Comparison of ENCODE assay signal across 8 cellular contexts in genomic region chr14:50312734-50313054, GRCh38. TPM values are rescaled to one million over a fixed set of nuclear protein-coding genes. Genes with fewer than 3 reads are reported as not detected.
DNase-seq lines count a peak whose midpoint lies in the region; ATAC-seq and TF ChIP-seq lines count a peak whose summit lies in the region.

No MANE protein-coding gene starts in this region.

- dilution Hi-C loops in mammary epithelial cell (cut with HindIII; ENCODE audit: low sequenced_read_pairs): no loop called here

- in situ Hi-C loops in mammary epithelial cell (cut with MboI; ENCODE audit: low sequenced_read_pairs in 2 of 2): loop anchor here (10.0 to 25.0 kb wide), 2 partner anchors 462 to 475 kb away; no protein-coding TSS in a partner anchor
- in situ Hi-C loops in KBM-7 (cut with MboI; ENCODE audit: low pct_unique_long_range_greater_than_20kb, low sequenced_read_pairs): no loop called here

- H3K4me1 Mint-ChIP-seq in mesothelial cell of epicardium: peaks cover 18% of the 10 kb centered on the region

- peak overlapping the region; percentile 95 for H3K9ac ChIP-seq in mammary epithelial cell (ENCODE audit: insufficient read depth, low read length)

- no peak for ATAC-seq in HG03039 (IDR thresholded peaks at IDR 0.05; ENCODE audit: unreplicated experiment)

- peak; percentile 52 for DNase-seq in DMS53 treated with DMSO at 0.1 percent for 48 hours (lab: John Stamatoyannopoulos, UW; ENCODE audit: unreplicated experiment)
- no peak for DNase-seq in DMS53 (lab: John Stamatoyannopoulos, UW)
- peak; percentile 47 for DNase-seq in HCEC 1CT
- peak; percentile 54 for DNase-seq in NCI-H2171 (lab: John Stamatoyannopoulos, UW)
- no peak for DNase-seq in mammary epithelial cell
- no peak for DNase-seq in mesothelial cell of epicardium (ENCODE audit: low spot score in 2 of 2, unreplicated experiment in 2 of 2)
- no peak for DNase-seq in KBM-7

- H3K79me2 ChIP-seq in mammary epithelial cell (ENCODE audit: insufficient read depth, low read length): peaks cover 60% of the 10 kb centered on the region

- H3K4me3 Mint-ChIP-seq in mesothelial cell of epicardium: peak overlapping the region; percentile 89

- H3K4me2 ChIP-seq in mammary epithelial cell (ENCODE audit: insufficient read depth, low read depth, low read length): peak overlapping the region; percentile 94

- CTCF ChIA-PET in mammary epithelial cell (lab: Charles Lee; ENCODE audit: low non-redundant PET): interaction anchor here (0.6 kb wide), 2 partner anchors 227 to 247 kb away, joined by 3 to 9 read pairs; partner anchors contain the start of gene ATL1

- H3K9me3 Mint-ChIP-seq in mesothelial cell of epicardium: peaks cover 17% of the 10 kb centered on the region

- H3K36me3 ChIP-seq in mammary epithelial cell (ENCODE audit: insufficient read depth, low read length): no peaks in the 10 kb centered on the region

- peak overlapping the region; percentile 86 for H3K27ac ChIP-seq in mammary epithelial cell (ENCODE audit: insufficient read depth, low read depth, low read length)

- no peaks in the 10 kb centered on the region for H3K9me3 ChIP-seq in mammary epithelial cell (replicated peaks; ENCODE audit: insufficient read depth, low read length)

- peaks cover 9% of the 10 kb centered on the region for H3K4me1 ChIP-seq in mammary epithelial cell (ENCODE audit: insufficient read depth, low read length)

- H3K36me3 Mint-ChIP-seq in mesothelial cell of epicardium: peaks cover 24% of the 10 kb centered on the region

- H3K27me3 Mint-ChIP-seq in mesothelial cell of epicardium (ENCODE audit: low read depth): no peaks in the 10 kb centered on the region

- TF ChIP-seq CTCF in mammary epithelial cell (conservative IDR thresholded peaks at IDR 0.05 in 1 of 2, IDR thresholded peaks at IDR 0.05 in 1 of 2; ENCODE audit: extremely low read depth in 1 of 2, insufficient read depth in 1 of 2, low read depth in 1 of 2, low read length in 2 of 2) (no peak), mesothelial cell of epicardium (IDR thresholded peaks at IDR 0.05; ENCODE audit: unreplicated experiment) (no peak)

- H2AFZ ChIP-seq in mammary epithelial cell (ENCODE audit: low read depth, low read length): peak overlapping the region; percentile 99

- H3K4me3 ChIP-seq in mammary epithelial cell (replicated peaks in 1 of 3; ENCODE audit: insufficient read depth in 1 of 3, low read depth in 2 of 3, low read length in 3 of 3): peak overlapping the region; percentile 89 to 99 (median 96)

- no peaks in the 10 kb centered on the region for H3K27me3 ChIP-seq in mammary epithelial cell (ENCODE audit: insufficient read depth, low read length)

- no TSS peak for BruUV-seq in mammary epithelial cell (replicated peaks; lab: Mats Ljungman, UMichigan)

- 2% methylated on average over 12 of the region's 18 CpGs for WGBS in mammary epithelial cell (ENCODE audit: low coverage, missing lambda C conversion rate)

- intact Hi-C loops in mammary epithelial cell (cut with micrococcal nuclease): loop anchor here (1.0 to 2.0 kb wide), 2 partner anchors 82 to 459 kb away; partner anchors contain the start of gene SOS2

- peak overlapping the region; percentile 96 for H3K27ac Mint-ChIP-seq in mesothelial cell of epicardium

- no peaks in the 10 kb centered on the region for H4K20me1 ChIP-seq in mammary epithelial cell (ENCODE audit: insufficient read depth, low read length)

RNA-seq across cellular contexts. Expression of gene DMAC2L, which starts 0.6 kb away (rescaled TPM):
- 10 to 100 TPM in 1 of 2 donors, 1 to 10 TPM in 1; 8.7 to 12.9 TPM for total RNA-seq in mammary epithelial cell
- 13.1 TPM for polyA plus RNA-seq in mammary epithelial cell
- polyA minus RNA-seq in mammary epithelial cell: 0.21 TPM
- 18.6 to 21.7 TPM (median 21.4 TPM) in 3 replicates for total RNA-seq in mesothelial cell of epicardium

RNA-seq across cellular contexts. Expression of gene L2HGDH, which starts 0.7 kb away (rescaled TPM):
- 1 to 10 TPM; 5.2 to 9.4 TPM for total RNA-seq in mammary epithelial cell
- polyA plus RNA-seq in mammary epithelial cell: 5.2 TPM
- 11.2 TPM for polyA minus RNA-seq in mammary epithelial cell
- 11.0 to 12.1 TPM (median 11.2 TPM) in 3 replicates for total RNA-seq in mesothelial cell of epicardium

Comparison
In these comparisons a context has a peak if more than half of its experiments do, and no peak if none do; other contexts are left out.
1. DNase-seq: peak in DMS53 treated with DMSO at 0.1 percent for 48 hours (single experiment), HCEC 1CT (single experiment) and NCI-H2171 (single experiment); none in DMS53 (single experiment), mammary epithelial cell (single experiment), mesothelial cell of epicardium (0 of 2) and KBM-7 (single experiment).